In genomic region chr9:97272072-97272471, GRCh38 we compare ENCODE assay signal across 19 cellular contexts. TPM values are rescaled to one million over a fixed set of nuclear protein-coding genes. Genes with fewer than 3 reads are reported as not detected.
"Had no signal": no experiment of that assay in that cellular context is flagged by ENCODE, and none has a peak within 500 bp of the region (broad histone marks: within the 10 kb centered on the region; RNA-seq: fewer than 3 reads in every experiment).

No MANE protein-coding gene starts in this region.

- H3K4me3 ChIP-seq: colonic mucosa, hepatocyte, psoas muscle, spleen, tibial nerve had no signal

- ATAC-seq: foreskin keratinocyte; left colon; natural killer cell; psoas muscle; sciatic nerve; stimulated activated memory B cell treated with anti-CD40 and anti-IgM and Interleukin-4, amounts not matched to agents 10 μg/mL and 1 μg/mL and 100 μg/mL, for 72 hours had no signal

- H3K27me3 Mint-ChIP-seq: stimulated activated memory B cell treated with anti-CD40 and anti-IgM and Interleukin-4, amounts not matched to agents 10 μg/mL and 1 μg/mL and 100 μg/mL, for 72 hours; stimulated activated naive CD8-positive, alpha-beta T cell treated with anti-CD3 and anti-CD28 coated beads, Interleukin-15, Interleukin-2, amounts not matched to agents 100 ng/mL and 50 ng/mL, for 24 hours had no signal

- H3K4me1 ChIP-seq: colonic mucosa, foreskin keratinocyte, psoas muscle, spleen, tibial nerve had no signal

- H3K9me3 ChIP-seq: colonic mucosa, psoas muscle, spleen, tibial nerve had no signal

- H3K36me3 ChIP-seq: colonic mucosa had no signal

- H3K4me3 Mint-ChIP-seq: natural killer cell; stimulated activated memory B cell treated with anti-CD40 and anti-IgM and Interleukin-4, amounts not matched to agents 10 μg/mL and 1 μg/mL and 100 μg/mL, for 72 hours; stimulated activated naive CD8-positive, alpha-beta T cell treated with anti-CD3 and anti-CD28 coated beads, Interleukin-15, Interleukin-2, amounts not matched to agents 100 ng/mL and 50 ng/mL, for 24 hours had no signal

- H3K27me3 ChIP-seq: colonic mucosa, foreskin keratinocyte, hepatocyte, spleen, tibial nerve had no signal

- H3K27ac ChIP-seq: colonic mucosa, foreskin keratinocyte, hepatocyte, psoas muscle, spleen, tibial nerve had no signal

- H3K36me3 Mint-ChIP-seq: natural killer cell had no signal

- H3K27ac Mint-ChIP-seq: mesothelial cell of epicardium; natural killer cell; stimulated activated memory B cell treated with anti-CD40 and anti-IgM and Interleukin-4, amounts not matched to agents 10 μg/mL and 1 μg/mL and 100 μg/mL, for 72 hours; stimulated activated naive CD8-positive, alpha-beta T cell treated with anti-CD3 and anti-CD28 coated beads, Interleukin-15, Interleukin-2, amounts not matched to agents 100 ng/mL and 50 ng/mL, for 24 hours had no signal

- DNase-seq: colonic mucosa; dermis blood vessel endothelial cell; erythroblast; foreskin keratinocyte; left colon; natural killer cell; psoas muscle; retina; spleen; stimulated activated CD4-positive, alpha-beta T cell treated with anti-CD3 and anti-CD28 coated beads, Interleukin-15, amount 100 ng/mL, for 24 hours; stimulated activated CD4-positive, alpha-beta T cell treated with anti-CD3 and anti-CD28 coated beads, Interleukin-1b, Interleukin-23, amount 100 ng/mL, for 48 hours; stimulated activated CD4-positive, alpha-beta T cell treated with anti-CD3 and anti-CD28 coated beads, Interleukin-4, amount 100 ng/mL, for 24 hours had no signal

- H3K9me3 Mint-ChIP-seq: mesothelial cell of epicardium; natural killer cell; stimulated activated memory B cell treated with anti-CD40 and anti-IgM and Interleukin-4, amounts not matched to agents 10 μg/mL and 1 μg/mL and 100 μg/mL, for 72 hours; stimulated activated naive CD8-positive, alpha-beta T cell treated with anti-CD3 and anti-CD28 coated beads, Interleukin-15, Interleukin-2, amounts not matched to agents 100 ng/mL and 50 ng/mL, for 24 hours had no signal

RNA-seq across cellular contexts. Expression of gene CCDC180, which starts 35.4 kb away (rescaled TPM):
- total RNA-seq: myocyte had no signal
